ENCODE assay signal across 17 cellular contexts in genomic region chr16:15807603-15808009, GRCh38. TPM values are rescaled to one million over a fixed set of nuclear protein-coding genes. Genes with fewer than 3 reads are reported as not detected.
DNase-seq lines count a peak whose midpoint lies in the region; ATAC-seq and TF ChIP-seq lines count a peak whose summit lies in the region.
"Had no signal": no experiment of that assay in that cellular context is flagged by ENCODE, and none has a peak within 500 bp of the region (broad histone marks: within the 10 kb centered on the region; RNA-seq: fewer than 3 reads in every experiment).

No MANE protein-coding gene starts in this region.

- no peak for TF ChIP-seq CTCF in coronary artery (IDR thresholded peaks at IDR 0.05)
- TF ChIP-seq CTCF in CD4-positive, alpha-beta T cell (IDR thresholded peaks at IDR 0.05) = no peak
- TF ChIP-seq CTCF in GM20000 (IDR thresholded peaks at IDR 0.05; ENCODE audit: extremely low read depth, missing control alignments) = no peak

- peak; percentile 47 to 68 for ATAC-seq in right cardiac atrium
- no peak for ATAC-seq in Right ventricle myocardium inferior
- ATAC-seq in CD4-positive, alpha-beta T cell (ENCODE audit: poor library complexity) = no peak
- ATAC-seq in HG02678 (IDR thresholded peaks at IDR 0.05; ENCODE audit: unreplicated experiment) = no peak
- ATAC-seq: lower lobe of right lung; stimulated activated naive CD8-positive, alpha-beta T cell treated with anti-CD3 and anti-CD28 coated beads, Interleukin-15, amount 100 ng/mL, for 72 hours had no signal

- no peaks in the 10 kb centered on the region for H3K9me3 Mint-ChIP-seq in CD4-positive, alpha-beta T cell
- H3K9me3 Mint-ChIP-seq: activated CD4-positive, alpha-beta memory T cell treated with anti-CD3 and anti-CD28 coated beads for 36 hours; HFFc6; stimulated activated naive CD8-positive, alpha-beta T cell treated with anti-CD3 and anti-CD28 coated beads, Interleukin-15, amount 100 ng/mL, for 72 hours had no signal

- no peak overlapping the region for H3K4me3 ChIP-seq in right cardiac atrium (ENCODE audit: low read length)
- H3K4me3 ChIP-seq in coronary artery = peak overlapping the region; percentile 28
- no peak overlapping the region for H3K4me3 ChIP-seq in mucosa of rectum (ENCODE audit: low read length in 2 of 2)
- H3K4me3 ChIP-seq: lower lobe of right lung, skin epidermis had no signal

- WGBS in right cardiac atrium = 30% methylated on average over 11 of the region's 11 CpGs

- H3K27me3 Mint-ChIP-seq in CD4-positive, alpha-beta T cell = peaks cover 34% of the 10 kb centered on the region

- intact Hi-C loops in right cardiac atrium (cut with DNase I) = no loop called here
- intact Hi-C loops in Right ventricle myocardium inferior (cut with DNase I) = no loop called here
- intact Hi-C loops in CD4-positive, alpha-beta T cell (cut with DNase I, micrococcal nuclease) = no loop called here

- H3K9me3 ChIP-seq in right cardiac atrium (ENCODE audit: control insufficient read depth, low read length) (no peaks in the 10 kb centered on the region), mucosa of rectum (ENCODE audit: control insufficient read depth in 2 of 2, low read length in 2 of 2) (no peaks in the 10 kb centered on the region)
- H3K9me3 ChIP-seq in CD4-positive, alpha-beta T cell (ENCODE audit: control insufficient read depth, low read length) = no peaks in the 10 kb centered on the region
- H3K9me3 ChIP-seq: lower lobe of right lung had no signal

- H3K4me1 ChIP-seq in right cardiac atrium (ENCODE audit: control insufficient read depth, insufficient read depth, low read length) (peaks cover 6% of the 10 kb centered on the region), mucosa of rectum (ENCODE audit: control insufficient read depth in 2 of 2, insufficient read depth in 2 of 2, low read length in 2 of 2) (no peaks in the 10 kb centered on the region)

- no peak overlapping the region for H3K27ac ChIP-seq in right cardiac atrium (ENCODE audit: low read length)
- H3K27ac ChIP-seq in coronary artery = peak overlapping the region; percentile 82 to 96
- peak overlapping the region; percentile 5 to 37 for H3K27ac ChIP-seq in mucosa of rectum (ENCODE audit: low read depth in 2 of 2, low read length in 2 of 2)
- no peak overlapping the region for H3K27ac ChIP-seq in CD4-positive, alpha-beta T cell (ENCODE audit: low read depth, low read length)
- H3K27ac ChIP-seq: lower lobe of right lung, skin epidermis had no signal

- no peaks in the 10 kb centered on the region for H3K27me3 ChIP-seq in right cardiac atrium (ENCODE audit: control insufficient read depth, insufficient read depth)
- H3K27me3 ChIP-seq in mucosa of rectum (ENCODE audit: control insufficient read depth in 2 of 2, insufficient read depth in 2 of 2, low read length in 2 of 2) = peaks cover 0 to 3% of the 10 kb centered on the region in 2 donors
- H3K27me3 ChIP-seq in CD4-positive, alpha-beta T cell (ENCODE audit: control insufficient read depth, insufficient read depth, low read length) = peaks cover 19% of the 10 kb centered on the region

- peak; percentile 57 to 65 (median 59) for DNase-seq in right cardiac atrium
- no peak for DNase-seq in Right ventricle myocardium inferior (ENCODE audit: missing footprints)
- DNase-seq in coronary artery (ENCODE audit: low spot score) = peak; percentile 92
- no peak for DNase-seq in CD4-positive, alpha-beta T cell
- no peak for DNase-seq in GM20000 (ENCODE audit: low spot score)
- DNase-seq in COR-L47 (lab: John Stamatoyannopoulos, UW) = no peak
- DNase-seq: activated CD4-positive, alpha-beta memory T cell treated with anti-CD3 and anti-CD28 coated beads for 36 hours; HFFc6; lower lobe of right lung; NCI-H2171 treated with DMSO at 0.1 percent for 48 hours; SHP77; stimulated activated naive CD8-positive, alpha-beta T cell treated with anti-CD3 and anti-CD28 coated beads, Interleukin-15, amount 100 ng/mL, for 72 hours had no signal

- H3K36me3 ChIP-seq in mucosa of rectum (ENCODE audit: control insufficient read depth in 2 of 2, insufficient read depth in 2 of 2, low read length in 2 of 2) = no peaks in the 10 kb centered on the region
- H3K36me3 ChIP-seq: lower lobe of right lung had no signal

- no peaks in the 10 kb centered on the region for H3K4me1 Mint-ChIP-seq in CD4-positive, alpha-beta T cell (ENCODE audit: low read depth)
- H3K4me1 Mint-ChIP-seq: stimulated activated naive CD8-positive, alpha-beta T cell treated with anti-CD3 and anti-CD28 coated beads, Interleukin-15, amount 100 ng/mL, for 72 hours had no signal

- POLR2A ChIA-PET in CD4-positive, alpha-beta T cell (lab: Charles Lee) = no interaction called here

- H3K4me3 Mint-ChIP-seq in CD4-positive, alpha-beta T cell = no peak overlapping the region
- H3K4me3 Mint-ChIP-seq: activated CD4-positive, alpha-beta memory T cell treated with anti-CD3 and anti-CD28 coated beads for 36 hours; HFFc6; stimulated activated naive CD8-positive, alpha-beta T cell treated with anti-CD3 and anti-CD28 coated beads, Interleukin-15, amount 100 ng/mL, for 72 hours had no signal

- no peak overlapping the region for H3K27ac Mint-ChIP-seq in CD4-positive, alpha-beta T cell
- H3K27ac Mint-ChIP-seq: activated CD4-positive, alpha-beta memory T cell treated with anti-CD3 and anti-CD28 coated beads for 36 hours; HFFc6; stimulated activated naive CD8-positive, alpha-beta T cell treated with anti-CD3 and anti-CD28 coated beads, Interleukin-15, amount 100 ng/mL, for 72 hours had no signal

- H3K36me3 Mint-ChIP-seq in CD4-positive, alpha-beta T cell (ENCODE audit: low read depth) = no peaks in the 10 kb centered on the region
- H3K36me3 Mint-ChIP-seq: activated CD4-positive, alpha-beta memory T cell treated with anti-CD3 and anti-CD28 coated beads for 36 hours had no signal

- CTCF ChIA-PET in CD4-positive, alpha-beta T cell (lab: Charles Lee) = no interaction called here

- no peak overlapping the region for H3K9ac ChIP-seq in mucosa of rectum (ENCODE audit: low read depth in 1 of 2, low read length in 2 of 2)

RNA-seq across cellular contexts. Expression of gene MYH11, which starts 49.2 kb away (rescaled TPM):
- total RNA-seq in right cardiac atrium (100 to 1,000 TPM in 2 of 4 donors, 10 to 100 TPM in 2; 70.6 to 420 (median 108) TPM), Right ventricle myocardium inferior (17.9 TPM)
- 110 TPM for polyA plus RNA-seq in right cardiac atrium
- total RNA-seq in CD4-positive, alpha-beta T cell = not detected
- total RNA-seq: HT-29; T-helper 2 cell treated with Interferon-gamma antibody and Interleukin-4, amounts not matched to agents 100 ng/mL and 5 ng/mL, for 36 hours had no signal

Comparison
In these comparisons a context has a peak if more than half of its experiments do, and no peak if none do; other contexts are left out.
1. ATAC-seq: peak in right cardiac atrium (2 of 2); none in Right ventricle myocardium inferior (single experiment), CD4-positive, alpha-beta T cell (single experiment) and HG02678 (single experiment).
2. DNase-seq: peak in right cardiac atrium (3 of 3) and coronary artery (single experiment); none in Right ventricle myocardium inferior (single experiment), CD4-positive, alpha-beta T cell (0 of 10), GM20000 (single experiment) and COR-L47 (single experiment).
3. H3K27ac ChIP-seq: peak in coronary artery (2 of 2) and mucosa of rectum (2 of 2); none in right cardiac atrium (single experiment) and CD4-positive, alpha-beta T cell (single experiment).
4. RNA of gene MYH11, which starts 49.2 kb away (total RNA-seq): 70.6 to 420 TPM in right cardiac atrium and 17.9 TPM in Right ventricle myocardium inferior (single experiment); not detected in CD4-positive, alpha-beta T cell; every median in the first group is over 10 times any median in the second.